In the genomic region with DNA sequence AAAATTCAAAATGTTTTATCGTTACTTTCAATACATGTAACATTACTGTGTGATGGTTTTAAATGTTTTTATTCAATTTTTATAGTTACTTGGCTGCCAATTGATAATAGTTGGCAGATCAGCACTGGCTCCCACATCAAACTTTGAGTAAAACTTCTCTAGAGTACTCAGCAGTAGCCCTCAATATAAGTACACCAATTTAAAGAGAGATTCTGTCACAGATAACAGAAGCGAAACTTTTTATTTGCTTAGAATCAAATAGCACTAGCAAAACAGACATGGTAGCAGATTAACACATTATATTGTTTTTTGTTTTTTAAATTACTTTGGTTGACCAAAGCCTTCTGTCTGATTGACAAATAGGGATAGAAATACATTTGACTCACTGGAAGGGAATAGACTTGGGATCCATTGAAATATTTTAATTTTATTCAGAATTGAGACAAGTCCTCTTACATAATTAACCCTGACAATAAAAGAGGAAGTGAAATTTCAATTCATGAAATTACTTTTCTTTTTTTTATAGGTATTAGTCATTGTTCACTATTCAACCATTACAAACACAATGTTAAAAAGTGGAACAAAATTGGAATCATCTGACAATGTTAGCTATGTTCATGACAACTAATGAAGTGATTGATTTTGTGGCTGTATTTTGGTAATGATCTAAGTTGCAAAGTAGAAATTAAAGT, we compare ENCODE assay signal across 22 cellular contexts.
DNase-seq lines count a peak whose midpoint lies in the region; ATAC-seq, FAIRE-seq and TF ChIP-seq lines count a peak whose summit lies in the region.
"Had no signal": no experiment of that assay in that cellular context is flagged by ENCODE, and none has a peak within 500 bp of the region (broad histone marks: within the 10 kb centered on the region; RNA-seq: fewer than 3 reads in every experiment).

No MANE protein-coding gene starts in this region.

- no peak for TF ChIP-seq CTCF in pancreas (IDR thresholded peaks at IDR 0.05)

- DNase-seq in NOMO-1 treated with DMSO at 0.1 percent for 48 hours (lab: John Stamatoyannopoulos, UW; ENCODE audit: unreplicated experiment) (peak; percentile 7), NOMO-1 (lab: John Stamatoyannopoulos, UW; ENCODE audit: unreplicated experiment in 2 of 2) (no peak), SIG-M5 treated with dmso at 0.1 percent for 504 hours (lab: John Stamatoyannopoulos, UW; ENCODE audit: unreplicated experiment) (peak; percentile 6), pancreas (no peak), immature natural killer cell (no peak)
- DNase-seq: AML-193; Caco-2; CD4-positive, alpha-beta T cell; HCEC 1CT; IMR-90 had no signal

- WGBS in pancreas, 2 donors = 54% methylated on average over 2 of the region's 2 CpGs

- peaks cover 0 to 5% (median 2%) of the 10 kb centered on the region in 4 donors for H3K27me3 ChIP-seq in pancreas

- H3K4me3 Mint-ChIP-seq in immature natural killer cell = no peak overlapping the region
- H3K4me3 Mint-ChIP-seq: CD4-positive, alpha-beta T cell; GM23338 had no signal

- ATAC-seq in pancreas = no peak
- no peak for ATAC-seq in HG02759 (IDR thresholded peaks at IDR 0.05; ENCODE audit: unreplicated experiment)
- no peak for ATAC-seq in activated CD4-positive, CD25-positive, alpha-beta regulatory T cell treated with anti-CD3 and anti-CD28 coated beads, Interleukin-2, amount 50 U/mL, for 24 hours
- ATAC-seq: A549, GM23338 had no signal

- H3K4me1 Mint-ChIP-seq in immature natural killer cell = no peaks in the 10 kb centered on the region
- H3K4me1 Mint-ChIP-seq: GM23338 had no signal

- no peaks in the 10 kb centered on the region for H3K9me3 ChIP-seq in pancreas
- H3K9me3 ChIP-seq: A549, Caco-2 had no signal

- peaks cover 0 to 4% (median 0%) of the 10 kb centered on the region in 3 donors for H3K27me3 Mint-ChIP-seq in immature natural killer cell (ENCODE audit: low read depth in 3 of 3)
- H3K27me3 Mint-ChIP-seq: CD4-positive, alpha-beta T cell had no signal

- H3K27ac Mint-ChIP-seq in immature natural killer cell = no peak overlapping the region
- H3K27ac Mint-ChIP-seq: CD4-positive, alpha-beta T cell; GM23338 had no signal

- no peaks in the 10 kb centered on the region for H3K36me3 ChIP-seq in pancreas

- H3K27ac ChIP-seq in pancreas = no peak overlapping the region
- H3K27ac ChIP-seq: 22Rv1, A549, C4-2B had no signal

- intact Hi-C loops in pancreas (cut with DNase I) = no loop called here

- H3K9me3 Mint-ChIP-seq in immature natural killer cell = peaks cover 0 to 4% (median 2%) of the 10 kb centered on the region in 6 donors
- H3K9me3 Mint-ChIP-seq: GM23338 had no signal

- H3K36me3 Mint-ChIP-seq in immature natural killer cell = no peaks in the 10 kb centered on the region

- H3K4me1 ChIP-seq in pancreas = no peaks in the 10 kb centered on the region
- H3K4me1 ChIP-seq: A549, Caco-2 had no signal

- no peak overlapping the region for H3K4me3 ChIP-seq in pancreas
- H3K4me3 ChIP-seq: A549, GM23338 had no signal

- FAIRE-seq in pancreas (lab: Jason Lieb, UNC) = peak; percentile 26
- FAIRE-seq: D721Med, G401.6, GM12892, GM18507, H54, HTR-8/SVneo had no signal

Comparison
In these comparisons a context has a peak if more than half of its experiments do, and no peak if none do; other contexts are left out.
1. DNase-seq: peak in NOMO-1 treated with DMSO at 0.1 percent for 48 hours (single experiment) and SIG-M5 treated with dmso at 0.1 percent for 504 hours (single experiment); none in NOMO-1 (0 of 2), pancreas (0 of 6) and immature natural killer cell (0 of 3).